In the genomic region with DNA sequence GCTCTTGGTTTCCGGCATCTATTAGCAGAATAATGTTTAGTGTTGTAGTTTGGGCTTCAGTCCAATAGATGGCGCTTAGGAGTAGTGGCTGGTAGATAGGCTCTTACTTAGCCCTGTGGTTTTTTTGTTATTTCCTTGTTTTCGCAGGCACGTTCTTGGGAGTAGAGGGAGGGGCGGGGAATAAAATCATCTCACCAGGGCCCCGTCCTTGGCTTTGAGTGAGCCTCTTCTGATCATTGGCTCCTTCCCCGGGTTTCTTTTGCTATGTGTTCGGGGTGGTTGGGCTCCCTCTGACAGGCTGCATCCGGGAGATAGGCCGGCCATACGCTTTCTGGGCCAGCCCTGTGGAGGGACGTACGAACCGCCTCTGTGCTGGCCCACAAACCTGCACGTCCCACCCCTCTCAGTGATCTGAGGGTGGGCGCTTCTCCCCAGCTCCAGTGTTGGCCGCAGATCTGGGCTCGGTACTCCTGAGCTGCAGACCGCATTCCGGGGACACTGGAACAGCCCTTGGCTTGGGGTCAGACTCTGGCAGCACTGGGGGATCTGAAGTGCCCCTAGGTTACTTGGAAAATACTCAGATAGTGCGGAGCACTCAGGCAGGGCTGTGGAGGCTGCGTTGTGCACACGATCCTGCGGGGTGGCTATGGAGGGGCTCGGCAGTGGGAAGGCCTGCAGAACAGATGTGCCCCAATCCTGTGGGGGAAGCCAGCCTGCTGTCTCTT, we compare ENCODE assay signal across 8 cellular contexts.
DNase-seq lines count a peak whose midpoint lies in the region; ATAC-seq and TF ChIP-seq lines count a peak whose summit lies in the region.

No MANE protein-coding gene starts in this region.

- H3K4me1 Mint-ChIP-seq in activated CD4-positive, alpha-beta T cell treated with anti-CD3 and anti-CD28 coated beads for 36 hours = peaks cover 4% of the 10 kb centered on the region
- peaks cover 7% of the 10 kb centered on the region for H3K4me1 Mint-ChIP-seq in activated CD8-positive, alpha-beta T cell treated with anti-CD3 and anti-CD28 coated beads, Interleukin-2, amount 10 ng/mL, durations not matched to agents 7 days and 5 days (ENCODE audit: low read depth)

- no peak overlapping the region for H3K4me3 ChIP-seq in heart right ventricle

- no peak overlapping the region for H3K27ac Mint-ChIP-seq in activated CD4-positive, alpha-beta T cell treated with anti-CD3 and anti-CD28 coated beads for 36 hours
- no peak overlapping the region for H3K27ac Mint-ChIP-seq in activated CD8-positive, alpha-beta T cell treated with anti-CD3 and anti-CD28 coated beads, Interleukin-2, amount 10 ng/mL, durations not matched to agents 7 days and 5 days

- DNase-seq in activated CD4-positive, alpha-beta T cell treated with anti-CD3 and anti-CD28 coated beads for 36 hours = peak; percentile 27
- no peak for DNase-seq in activated CD4-positive, alpha-beta T cell treated with anti-CD3 and anti-CD28 coated beads for 1 hour
- DNase-seq in NCI-H345 (lab: John Stamatoyannopoulos, UW) (peak; percentile 36), heart right ventricle (peak in 1 of 2 donors; percentile 42), putamen (ENCODE audit: low spot score) (peak; percentile 42)
- peak; percentile 62 for DNase-seq in activated CD8-positive, alpha-beta T cell treated with anti-CD3 and anti-CD28 coated beads, Interleukin-2, amount 10 ng/mL, durations not matched to agents 7 days and 5 days

- POLR2A ChIA-PET in activated CD4-positive, alpha-beta T cell treated with anti-CD3 and anti-CD28 coated beads for 36 hours (lab: Charles Lee) = no interaction called here
- POLR2A ChIA-PET in activated CD8-positive, alpha-beta T cell treated with anti-CD3 and anti-CD28 coated beads, Interleukin-2, amount 10 ng/mL, durations not matched to agents 7 days and 5 days (lab: Charles Lee) = no interaction called here

- H3K9me3 Mint-ChIP-seq in activated CD4-positive, alpha-beta T cell treated with anti-CD3 and anti-CD28 coated beads for 36 hours (ENCODE audit: low read depth) = no peaks in the 10 kb centered on the region
- H3K9me3 Mint-ChIP-seq in activated CD8-positive, alpha-beta T cell treated with anti-CD3 and anti-CD28 coated beads, Interleukin-2, amount 10 ng/mL, durations not matched to agents 7 days and 5 days (ENCODE audit: insufficient read depth) = no peaks in the 10 kb centered on the region

- intact Hi-C loops in activated CD4-positive, alpha-beta T cell treated with anti-CD3 and anti-CD28 coated beads for 36 hours (cut with DNase I, micrococcal nuclease) = loop anchor here (1.0 to 5.0 kb wide), 2 partner anchors 211 to 275 kb away; no protein-coding TSS in a partner anchor
- intact Hi-C loops in heart right ventricle (cut with DNase I) = loop anchor here in 8 of 10 donors (2.0 to 10.0 kb wide), 4 partner anchors 209 to 276 kb away; no protein-coding TSS in a partner anchor

- H3K27me3 Mint-ChIP-seq in activated CD4-positive, alpha-beta T cell treated with anti-CD3 and anti-CD28 coated beads for 36 hours = no peaks in the 10 kb centered on the region
- H3K27me3 Mint-ChIP-seq in activated CD8-positive, alpha-beta T cell treated with anti-CD3 and anti-CD28 coated beads, Interleukin-2, amount 10 ng/mL, durations not matched to agents 7 days and 5 days (ENCODE audit: low read depth) = peaks cover 4% of the 10 kb centered on the region

- 71 to 78% methylated on average over 25 of the region's 25 CpGs for WGBS in heart right ventricle, 2 donors

- peaks cover 0 to 10% (median 0%) of the 10 kb centered on the region in 9 donors for H3K36me3 ChIP-seq in heart right ventricle

- H3K4me3 Mint-ChIP-seq in activated CD4-positive, alpha-beta T cell treated with anti-CD3 and anti-CD28 coated beads for 36 hours = no peak overlapping the region
- H3K4me3 Mint-ChIP-seq in activated CD8-positive, alpha-beta T cell treated with anti-CD3 and anti-CD28 coated beads, Interleukin-2, amount 10 ng/mL, durations not matched to agents 7 days and 5 days = no peak overlapping the region

- H3K27me3 ChIP-seq in heart right ventricle = no peaks in the 10 kb centered on the region

- no peaks in the 10 kb centered on the region for H3K9me3 ChIP-seq in heart right ventricle

- peaks cover 0 to 17% (median 7%) of the 10 kb centered on the region in 9 donors for H3K4me1 ChIP-seq in heart right ventricle

- peaks cover 6% of the 10 kb centered on the region for H3K36me3 Mint-ChIP-seq in activated CD4-positive, alpha-beta T cell treated with anti-CD3 and anti-CD28 coated beads for 36 hours (ENCODE audit: low read depth)
- H3K36me3 Mint-ChIP-seq in activated CD8-positive, alpha-beta T cell treated with anti-CD3 and anti-CD28 coated beads, Interleukin-2, amount 10 ng/mL, durations not matched to agents 7 days and 5 days (ENCODE audit: low read depth) = no peaks in the 10 kb centered on the region

- TF ChIP-seq CTCF in heart right ventricle (IDR thresholded peaks at IDR 0.05) = peak; percentile 31 to 75 (median 63)

- H3K27ac ChIP-seq in heart right ventricle = no peak overlapping the region

- ATAC-seq in activated CD4-positive, alpha-beta T cell treated with anti-CD3 and anti-CD28 coated beads for 36 hours = peak; percentile 74
- peak; percentile 94 for ATAC-seq in GM19463 (IDR thresholded peaks at IDR 0.05; ENCODE audit: unreplicated experiment)
- peak; percentile 84 for ATAC-seq in HG03439 (IDR thresholded peaks at IDR 0.05; ENCODE audit: unreplicated experiment)
- ATAC-seq in activated CD8-positive, alpha-beta T cell treated with anti-CD3 and anti-CD28 coated beads, Interleukin-2, amount 10 ng/mL, durations not matched to agents 7 days and 5 days = peak; percentile 81
- ATAC-seq in heart right ventricle = peak; percentile 38 to 79 (median 76)

- CTCF ChIA-PET in activated CD4-positive, alpha-beta T cell treated with anti-CD3 and anti-CD28 coated beads for 36 hours (lab: Charles Lee) = interaction anchor here (0.5 to 1.4 kb wide), 5 partner anchors 8 to 280 kb away, joined by 3 to 5 read pairs (median 4); no protein-coding TSS in a partner anchor
- CTCF ChIA-PET in activated CD8-positive, alpha-beta T cell treated with anti-CD3 and anti-CD28 coated beads, Interleukin-2, amount 10 ng/mL, durations not matched to agents 7 days and 5 days (lab: Charles Lee) = interaction anchor here (0.9 to 2.9 kb wide), 5 partner anchors 9 to 277 kb away, joined by 3 to 18 read pairs (median 4); no protein-coding TSS in a partner anchor
